In the genomic region with DNA sequence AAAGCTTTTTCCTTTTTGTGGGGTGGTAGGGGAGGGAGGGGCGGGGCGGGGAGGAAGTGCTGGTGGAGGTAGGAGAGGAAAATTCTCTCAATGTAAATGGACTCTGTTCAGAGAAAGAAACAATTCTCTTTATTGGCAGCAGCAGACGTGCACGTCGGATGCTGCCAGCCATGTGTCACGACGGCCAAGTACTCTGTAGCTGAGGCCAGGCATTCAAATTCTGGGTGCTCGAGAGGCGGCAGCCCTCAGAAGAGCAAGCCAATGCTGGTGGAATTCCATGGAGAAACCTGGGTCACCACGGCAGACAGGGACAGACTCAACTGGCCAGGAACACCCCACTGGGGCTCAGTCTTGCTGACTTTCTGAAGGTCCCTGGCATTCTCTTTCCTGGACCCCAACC, we compare ENCODE assay signal across 12 cellular contexts.
DNase-seq lines count a peak whose midpoint lies in the region; ATAC-seq and TF ChIP-seq lines count a peak whose summit lies in the region.
"Had no signal": no experiment of that assay in that cellular context is flagged by ENCODE, and none has a peak within 500 bp of the region (broad histone marks: within the 10 kb centered on the region; RNA-seq: fewer than 3 reads in every experiment).

No MANE protein-coding gene starts in this region.

- H3K36me3 ChIP-seq in RWPE2 (ENCODE audit: low read depth) = no peaks in the 10 kb centered on the region
- H3K36me3 ChIP-seq: Peyer's patch had no signal

- ATAC-seq in RWPE2 (ENCODE audit: low read depth) (no peak), left cardiac atrium (peak; percentile 34 to 43), GM21717 (IDR thresholded peaks at IDR 0.05; ENCODE audit: unreplicated experiment) (no peak), HG02798 (IDR thresholded peaks at IDR 0.05; ENCODE audit: poor library complexity, unreplicated experiment) (no peak)

- H3K4me3 ChIP-seq in AG10803 (ENCODE audit: low read length) = no peak overlapping the region
- no peak overlapping the region for H3K4me3 ChIP-seq in RWPE2 (ENCODE audit: severe bottlenecking)
- H3K4me3 ChIP-seq: Peyer's patch had no signal

- TF ChIP-seq CTCF in AG10803 (conservative IDR thresholded peaks at IDR 0.05; ENCODE audit: low read length) (no peak), RWPE2 (IDR thresholded peaks at IDR 0.05; ENCODE audit: poor library complexity, severe bottlenecking) (no peak)

- H3K27me3 ChIP-seq in RWPE2 (ENCODE audit: insufficient read depth, poor library complexity, severe bottlenecking) = no peaks in the 10 kb centered on the region
- H3K27me3 ChIP-seq: Peyer's patch had no signal

- peak overlapping the region; percentile 29 for H3K27ac ChIP-seq in RWPE2 (ENCODE audit: poor library complexity, severe bottlenecking)

- peak; percentile 31 for DNase-seq in AG10803 (ENCODE audit: low read depth)
- no peak for DNase-seq in RWPE2 (ENCODE audit: low spot score)
- DNase-seq in left cardiac atrium = no peak
- DNase-seq in posterior cingulate gyrus = peak; percentile 25 to 89 (median 52)
- no peak for DNase-seq in NCI-H345 treated with DMSO at 0.1 percent for 48 hours (lab: John Stamatoyannopoulos, UW; ENCODE audit: unreplicated experiment)
- DNase-seq in NCI-H2171 (lab: John Stamatoyannopoulos, UW) = no peak
- DNase-seq: activated CD8-positive, alpha-beta memory T cell treated with anti-CD3 and anti-CD28 coated beads, Interleukin-2, amount 50 U/mL, for 48 hours; naive B cell; NCI-H2107; Peyer's patch had no signal

- no peaks in the 10 kb centered on the region for H3K9me3 ChIP-seq in RWPE2 (ENCODE audit: severe bottlenecking)
- H3K9me3 ChIP-seq: Peyer's patch had no signal

- peaks cover 23% of the 10 kb centered on the region for H3K4me1 ChIP-seq in RWPE2 (ENCODE audit: insufficient read depth, poor library complexity, severe bottlenecking)

- intact Hi-C loops in left cardiac atrium (cut with DNase I) = loop anchor here (10.0 kb wide), 2 partner anchors 48 to 88 kb away; a partner anchor contains a TSS
- intact Hi-C loops in posterior cingulate gyrus (cut with DNase I) = no loop called here

Comparison
In these comparisons a context has a peak if more than half of its experiments do, and no peak if none do; other contexts are left out.
1. DNase-seq: peak in AG10803 (single experiment) and posterior cingulate gyrus (10 of 10); none in RWPE2 (single experiment), left cardiac atrium (single experiment), NCI-H345 treated with DMSO at 0.1 percent for 48 hours (single experiment) and NCI-H2171 (single experiment).
2. ATAC-seq: peak in left cardiac atrium (2 of 2); none in RWPE2 (single experiment), GM21717 (single experiment) and HG02798 (single experiment).